1 cellular context compared by ENCODE assay signal in genomic region chr4:26787461-26788340, GRCh38.
TF ChIP-seq lines count a peak whose summit lies in the region.

No MANE protein-coding gene starts in this region.

TF ChIP-seq in HEK293, 187 proteins besides CTCF, POLR2A, EP300 and RAD21 (continued from another document):
- no peak for TF ChIP-seq ZNF280D (tag by site-specific recombination; IDR thresholded peaks at IDR 0.05)
- no peak for TF ChIP-seq ZNF558 (tag by site-specific recombination; IDR thresholded peaks at IDR 0.05)
- TF ChIP-seq ZNF792 (tag by site-specific recombination; IDR thresholded peaks at IDR 0.05), result no peak
- TF ChIP-seq ZIC2 (tag by site-specific recombination; IDR thresholded peaks at IDR 0.05), result peak; percentile 76
- no peak for TF ChIP-seq ZEB2 (tag by site-specific recombination; IDR thresholded peaks at IDR 0.05)
- no peak for TF ChIP-seq MZF1 (tag by site-specific recombination; IDR thresholded peaks at IDR 0.05; ENCODE audit: borderline replicate concordance)
- peak; percentile 82 for TF ChIP-seq PRDM10 (tag by site-specific recombination; IDR thresholded peaks at IDR 0.05)
- TF ChIP-seq OSR2 (tag by site-specific recombination; IDR thresholded peaks at IDR 0.05), result peak; percentile 40; the same call in 1 of the 2 replicates
- no peak for TF ChIP-seq ZNF214 (tag by site-specific recombination; IDR thresholded peaks at IDR 0.05; ENCODE audit: borderline replicate concordance)
- TF ChIP-seq ZNF350 (tag by site-specific recombination; IDR thresholded peaks at IDR 0.05), result no peak
TF ChIP-seq in HEK293: peak in this region for 4.
